12 cellular contexts compared by ENCODE assay signal in the genomic region with DNA sequence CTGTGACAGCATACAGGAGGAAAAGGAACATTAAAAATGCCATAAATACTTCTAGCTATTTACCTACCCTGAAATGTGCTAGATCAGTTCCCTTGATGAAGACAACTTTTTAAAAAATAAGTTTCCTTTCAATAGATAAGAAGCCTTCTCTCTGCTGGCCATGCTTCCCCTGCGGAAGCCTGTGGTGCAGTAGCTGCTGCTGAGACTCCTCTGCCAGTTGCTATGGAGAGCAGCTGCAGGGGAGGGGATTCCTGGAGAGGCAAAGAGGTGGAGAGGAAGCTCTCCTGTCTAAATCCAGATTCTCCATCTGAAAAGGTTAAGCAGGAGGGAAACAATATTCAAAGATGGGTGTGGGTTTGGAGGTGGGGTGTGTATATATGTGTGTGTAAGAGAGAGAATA.
DNase-seq lines count a peak whose midpoint lies in the region; ATAC-seq and TF ChIP-seq lines count a peak whose summit lies in the region.
"Had no signal": no experiment of that assay in that cellular context is flagged by ENCODE, and none has a peak within 500 bp of the region (broad histone marks: within the 10 kb centered on the region; RNA-seq: fewer than 3 reads in every experiment).

No MANE protein-coding gene starts in this region.

- H3K27ac ChIP-seq in effector memory CD4-positive, alpha-beta T cell (ENCODE audit: insufficient read depth, low read length, poor library complexity, severe bottlenecking): no peak overlapping the region

- no peaks in the 10 kb centered on the region for H3K27me3 ChIP-seq in effector memory CD4-positive, alpha-beta T cell (replicated peaks; ENCODE audit: control insufficient read depth, insufficient read depth, low read length, poor library complexity, severe bottlenecking)

- no peaks in the 10 kb centered on the region for H3K4me1 ChIP-seq in effector memory CD4-positive, alpha-beta T cell (ENCODE audit: control insufficient read depth, insufficient read depth, low read length, poor library complexity, severe bottlenecking)

- no peaks in the 10 kb centered on the region for H3K9me3 ChIP-seq in effector memory CD4-positive, alpha-beta T cell (ENCODE audit: control insufficient read depth, low read length)

- TF ChIP-seq POLR2A in erythroblast (IDR thresholded peaks at IDR 0.05; ENCODE audit: low read length): no peak

- no peaks in the 10 kb centered on the region for H3K4me1 Mint-ChIP-seq in natural killer cell treated with Interleukin-12 subunit alpha and Interleukin-12 subunit beta and Interleukin-15 and Interleukin-18, amount 100 ng/mL, for 72 hours (ENCODE audit: low read depth in 2 of 2)
- H3K4me1 Mint-ChIP-seq: CD4-positive, CD25-positive, alpha-beta regulatory T cell had no signal

- no peak overlapping the region for H3K27ac Mint-ChIP-seq in natural killer cell treated with Interleukin-12 subunit alpha and Interleukin-12 subunit beta and Interleukin-15 and Interleukin-18, amount 100 ng/mL, for 72 hours
- H3K27ac Mint-ChIP-seq: CD4-positive, CD25-positive, alpha-beta regulatory T cell had no signal

- H3K4me3 ChIP-seq in effector memory CD4-positive, alpha-beta T cell (ENCODE audit: insufficient read depth, low read depth, low read length, poor library complexity, severe bottlenecking): no peak overlapping the region

- DNase-seq in DMS53 treated with DMSO at 0.1 percent for 48 hours (lab: John Stamatoyannopoulos, UW; ENCODE audit: unreplicated experiment): peak; percentile 14
- peak; percentile 85 for DNase-seq in NCI-H146 (lab: John Stamatoyannopoulos, UW)
- peak; percentile 64 for DNase-seq in islet precursor cell
- DNase-seq in activated CD4-positive, alpha-beta T cell treated with anti-CD3 and anti-CD28 coated beads for 1 hour: no peak
- no peak for DNase-seq in erythroblast (lab: John Stamatoyannopoulos, UW)
- no peak for DNase-seq in natural killer cell treated with Interleukin-12 subunit alpha and Interleukin-12 subunit beta and Interleukin-15 and Interleukin-18, amount 100 ng/mL, for 72 hours (ENCODE audit: low spot score)
- DNase-seq in effector memory CD4-positive, alpha-beta T cell: no peak
- DNase-seq: activated CD4-positive, alpha-beta T cell treated with anti-CD3 and anti-CD28 coated beads for 48 hours; CD4-positive, CD25-positive, alpha-beta regulatory T cell; left ventricle myocardium superior; SW 1271 had no signal

- peak; percentile 76 for ATAC-seq in SK-N-SH treated with all-trans-retinoic acid at 6 μM for 48 hours
- no peak for ATAC-seq in natural killer cell treated with Interleukin-12 subunit alpha and Interleukin-12 subunit beta and Interleukin-15 and Interleukin-18, amount 100 ng/mL, for 72 hours
- ATAC-seq: left ventricle myocardium superior had no signal

- no peak overlapping the region for H3K4me3 Mint-ChIP-seq in natural killer cell treated with Interleukin-12 subunit alpha and Interleukin-12 subunit beta and Interleukin-15 and Interleukin-18, amount 100 ng/mL, for 72 hours
- H3K4me3 Mint-ChIP-seq: CD4-positive, CD25-positive, alpha-beta regulatory T cell had no signal

- no peaks in the 10 kb centered on the region for H3K9me3 Mint-ChIP-seq in natural killer cell treated with Interleukin-12 subunit alpha and Interleukin-12 subunit beta and Interleukin-15 and Interleukin-18, amount 100 ng/mL, for 72 hours

- H3K36me3 Mint-ChIP-seq in natural killer cell treated with Interleukin-12 subunit alpha and Interleukin-12 subunit beta and Interleukin-15 and Interleukin-18, amount 100 ng/mL, for 72 hours: no peaks in the 10 kb centered on the region
- H3K36me3 Mint-ChIP-seq: CD4-positive, CD25-positive, alpha-beta regulatory T cell had no signal

- H3K36me3 ChIP-seq in effector memory CD4-positive, alpha-beta T cell (ENCODE audit: control insufficient read depth, insufficient read depth, low read length): no peaks in the 10 kb centered on the region

- peaks cover 0 to 21% of the 10 kb centered on the region in 2 donors for H3K27me3 Mint-ChIP-seq in natural killer cell treated with Interleukin-12 subunit alpha and Interleukin-12 subunit beta and Interleukin-15 and Interleukin-18, amount 100 ng/mL, for 72 hours

TF ChIP-seq in SK-N-SH treated with all-trans-retinoic acid at 6 μM for 48 hours, 23 proteins besides CTCF, POLR2A, EP300 and RAD21:
- TF ChIP-seq CSDC2 (CRISPR knock-in tag; IDR thresholded peaks at IDR 0.05) (no peak), ZFP3 (CRISPR knock-in tag; IDR thresholded peaks at IDR 0.05) (no peak), ZNF70 (CRISPR knock-in tag; IDR thresholded peaks at IDR 0.05) (peak; percentile 92)

Comparison
In these comparisons a context has a peak if more than half of its experiments do, and no peak if none do; other contexts are left out.
1. DNase-seq: peak in DMS53 treated with DMSO at 0.1 percent for 48 hours (single experiment), NCI-H146 (single experiment) and islet precursor cell (single experiment); none in activated CD4-positive, alpha-beta T cell treated with anti-CD3 and anti-CD28 coated beads for 1 hour (single experiment), erythroblast (0 of 2), natural killer cell treated with Interleukin-12 subunit alpha and Interleukin-12 subunit beta and Interleukin-15 and Interleukin-18, amount 100 ng/mL, for 72 hours (single experiment) and effector memory CD4-positive, alpha-beta T cell (0 of 3).